ENCODE assay signal across 8 cellular contexts in the genomic region with DNA sequence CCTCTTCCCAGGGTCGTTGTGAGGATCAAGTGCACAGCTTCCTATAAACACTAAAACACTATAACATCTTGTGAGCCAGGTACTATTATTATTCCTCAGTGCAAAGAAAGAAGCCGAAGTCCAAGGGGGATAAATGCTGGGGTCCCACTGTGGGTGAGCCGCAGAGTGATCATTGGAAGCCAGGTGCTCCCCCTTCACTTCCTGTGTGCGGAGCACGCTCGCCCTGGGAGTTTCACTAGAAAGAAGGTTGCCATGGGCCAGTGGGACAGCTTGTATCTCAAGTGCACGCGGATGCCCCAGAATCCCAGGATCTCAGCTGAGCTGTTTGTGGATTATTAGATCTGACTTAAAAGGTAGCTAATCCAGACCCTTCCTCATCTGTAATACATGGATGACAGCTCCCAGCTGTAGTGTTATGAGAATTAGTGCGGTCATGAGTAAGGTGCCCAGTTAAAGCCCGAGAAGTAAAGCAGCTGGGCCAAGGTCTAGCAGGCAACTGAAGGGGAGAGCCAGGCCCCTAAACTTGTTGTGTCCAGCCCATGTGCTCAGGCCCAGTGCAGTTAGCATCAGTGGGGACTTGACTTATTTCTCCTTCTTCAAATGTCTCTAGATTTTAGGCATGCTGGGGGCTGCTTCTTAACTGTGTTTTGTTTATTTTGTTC. TPM values are rescaled to one million over a fixed set of nuclear protein-coding genes. Genes with fewer than 3 reads are reported as not detected.
DNase-seq lines count a peak whose midpoint lies in the region; ATAC-seq and TF ChIP-seq lines count a peak whose summit lies in the region.

No MANE protein-coding gene starts in this region.

- no peaks in the 10 kb centered on the region for H3K9me3 Mint-ChIP-seq in activated CD4-positive, alpha-beta memory T cell treated with anti-CD3 and anti-CD28 coated beads, Interleukin-2, amount 10 ng/mL, durations not matched to agents 7 days and 5 days
- no peaks in the 10 kb centered on the region for H3K9me3 Mint-ChIP-seq in neural crest cell

- peak; percentile 27 for DNase-seq in NCI-H146 (lab: John Stamatoyannopoulos, UW)
- DNase-seq in NCI-H146 treated with DMSO at 0.1 percent for 48 hours (lab: John Stamatoyannopoulos, UW; ENCODE audit: unreplicated experiment): no peak
- peak; percentile 18 for DNase-seq in KBM-7
- DNase-seq in activated CD4-positive, alpha-beta memory T cell treated with anti-CD3 and anti-CD28 coated beads, Interleukin-2, amount 10 ng/mL, durations not matched to agents 7 days and 5 days: peak; percentile 45
- DNase-seq in epithelial cell of prostate (ENCODE audit: low read depth, low spot score): no peak
- DNase-seq in neural crest cell (ENCODE audit: low read depth, low spot score): no peak
- DNase-seq in aorta: no peak
- no peak for DNase-seq in NCI-H1048 (lab: John Stamatoyannopoulos, UW)

- H3K36me3 ChIP-seq in aorta (ENCODE audit: control insufficient read depth in 1 of 2, insufficient read depth in 2 of 2, low read length in 1 of 2): no peaks in the 10 kb centered on the region

- H3K4me1 ChIP-seq in aorta (ENCODE audit: control insufficient read depth in 1 of 2, insufficient read depth in 2 of 2, low read length in 2 of 2): no peaks in the 10 kb centered on the region

- in situ Hi-C loops in KBM-7 (cut with MboI; ENCODE audit: low pct_unique_long_range_greater_than_20kb, low sequenced_read_pairs): no loop called here

- CTCF ChIA-PET in activated CD4-positive, alpha-beta memory T cell treated with anti-CD3 and anti-CD28 coated beads, Interleukin-2, amount 10 ng/mL, durations not matched to agents 7 days and 5 days (lab: Charles Lee): interaction anchor here (0.8 to 1.5 kb wide), 3 partner anchors 24 to 97 kb away, joined by 3 to 8 read pairs (median 4); a partner anchor contains a TSS

- no peak for TF ChIP-seq CTCF in neural crest cell (conservative IDR thresholded peaks at IDR 0.05)

- POLR2A ChIA-PET in activated CD4-positive, alpha-beta memory T cell treated with anti-CD3 and anti-CD28 coated beads, Interleukin-2, amount 10 ng/mL, durations not matched to agents 7 days and 5 days (lab: Charles Lee): interaction anchor here (0.9 to 1.6 kb wide), 4 partner anchors 23 to 40 kb away, joined by 3 to 9 read pairs (median 4); a partner anchor contains a TSS

- H3K4me1 Mint-ChIP-seq in activated CD4-positive, alpha-beta memory T cell treated with anti-CD3 and anti-CD28 coated beads, Interleukin-2, amount 10 ng/mL, durations not matched to agents 7 days and 5 days: peaks cover 27% of the 10 kb centered on the region
- H3K4me1 Mint-ChIP-seq in neural crest cell: peaks cover 18% of the 10 kb centered on the region

- no peaks in the 10 kb centered on the region for H3K27me3 ChIP-seq in aorta (ENCODE audit: control insufficient read depth in 1 of 2, insufficient read depth in 2 of 2, low read length in 1 of 2)

- no peaks in the 10 kb centered on the region for H3K9me3 ChIP-seq in aorta (ENCODE audit: control insufficient read depth, low read length)

- no peak for ATAC-seq in aorta (ENCODE audit: low FRiP score)

- peak overlapping the region; percentile 86 for H3K27ac Mint-ChIP-seq in activated CD4-positive, alpha-beta memory T cell treated with anti-CD3 and anti-CD28 coated beads, Interleukin-2, amount 10 ng/mL, durations not matched to agents 7 days and 5 days
- peak overlapping the region; percentile 60 for H3K27ac Mint-ChIP-seq in neural crest cell (ENCODE audit: unreplicated experiment)

- H3K27ac ChIP-seq in epithelial cell of prostate (peak overlapping the region; percentile 73), aorta (ENCODE audit: low read depth in 1 of 2, low read length in 2 of 2) (no peak overlapping the region)

- H3K27me3 Mint-ChIP-seq in activated CD4-positive, alpha-beta memory T cell treated with anti-CD3 and anti-CD28 coated beads, Interleukin-2, amount 10 ng/mL, durations not matched to agents 7 days and 5 days: no peaks in the 10 kb centered on the region
- H3K27me3 Mint-ChIP-seq in neural crest cell (ENCODE audit: low read depth): no peaks in the 10 kb centered on the region

- no peaks in the 10 kb centered on the region for H3K36me3 Mint-ChIP-seq in activated CD4-positive, alpha-beta memory T cell treated with anti-CD3 and anti-CD28 coated beads, Interleukin-2, amount 10 ng/mL, durations not matched to agents 7 days and 5 days (ENCODE audit: low read depth)
- peaks cover 3% of the 10 kb centered on the region for H3K36me3 Mint-ChIP-seq in neural crest cell (ENCODE audit: low read depth)

- peak overlapping the region; percentile 53 to 97 for H3K4me3 ChIP-seq in aorta (ENCODE audit: low read length in 2 of 2)

- intact Hi-C loops in aorta (cut with DNase I): no loop called here

- H3K4me3 Mint-ChIP-seq in activated CD4-positive, alpha-beta memory T cell treated with anti-CD3 and anti-CD28 coated beads, Interleukin-2, amount 10 ng/mL, durations not matched to agents 7 days and 5 days: peak overlapping the region; percentile 86
- peak overlapping the region; percentile 97 for H3K4me3 Mint-ChIP-seq in neural crest cell

- 15 to 20% methylated on average over 10 of the region's 10 CpGs for WGBS in aorta, 2 donors

RNA-seq across cellular contexts. Expression of a gene that starts 0.9 kb away (rescaled TPM):
- total RNA-seq in activated CD4-positive, alpha-beta memory T cell treated with anti-CD3 and anti-CD28 coated beads, Interleukin-2, amount 10 ng/mL, durations not matched to agents 7 days and 5 days: 10 to 100 TPM in 1 of 2 experiments, 1 to 10 TPM in 1; 9.5 to 11.0 TPM
- total RNA-seq in neural crest cell (39.1 and 39.4 TPM in 2 replicates), aorta (10 to 100 TPM; 24.0 to 35.2 TPM)
- 10 to 100 TPM; 64.6 to 66.5 TPM for polyA plus RNA-seq in aorta

RNA-seq across cellular contexts. Expression of a gene that starts 1.2 kb away (rescaled TPM):
- total RNA-seq in activated CD4-positive, alpha-beta memory T cell treated with anti-CD3 and anti-CD28 coated beads, Interleukin-2, amount 10 ng/mL, durations not matched to agents 7 days and 5 days: under 1 TPM; 0.10 to 0.45 TPM
- total RNA-seq in neural crest cell (7.3 and 7.8 TPM in 2 replicates), aorta (1 to 10 TPM in 1 of 2 donors, under 1 TPM in 1; 0.78 to 1.3 TPM)
- under 1 TPM in 1 of 2 donors, not detected in 1; 0.56 TPM for polyA plus RNA-seq in aorta

RNA-seq across cellular contexts. Expression of a gene that starts 24.4 kb away (rescaled TPM):
- total RNA-seq in activated CD4-positive, alpha-beta memory T cell treated with anti-CD3 and anti-CD28 coated beads, Interleukin-2, amount 10 ng/mL, durations not matched to agents 7 days and 5 days: 10 to 100 TPM; 60.4 to 63.0 TPM
- 105 and 107 TPM in 2 replicates for total RNA-seq in neural crest cell
- total RNA-seq in aorta: 10 to 100 TPM; 36.0 to 39.2 TPM
- polyA plus RNA-seq in aorta: 10 to 100 TPM; 28.9 to 42.4 TPM

RNA-seq across cellular contexts. Expression of a gene that starts 43.4 kb away (rescaled TPM):
- total RNA-seq in activated CD4-positive, alpha-beta memory T cell treated with anti-CD3 and anti-CD28 coated beads, Interleukin-2, amount 10 ng/mL, durations not matched to agents 7 days and 5 days: 100 to 1,000 TPM; 109 to 111 TPM
- total RNA-seq in neural crest cell (50.5 and 51.8 TPM in 2 replicates), aorta (10 to 100 TPM; 54.0 to 54.7 TPM)
- polyA plus RNA-seq in aorta: 10 to 100 TPM; 19.7 to 30.0 TPM

RNA-seq across cellular contexts. Expression of a gene that starts 48.4 kb away (rescaled TPM):
- total RNA-seq in activated CD4-positive, alpha-beta memory T cell treated with anti-CD3 and anti-CD28 coated beads, Interleukin-2, amount 10 ng/mL, durations not matched to agents 7 days and 5 days: 100 to 1,000 TPM; 111 to 114 TPM
- 73.3 and 75.6 TPM in 2 replicates for total RNA-seq in neural crest cell
- total RNA-seq in aorta: 10 to 100 TPM; 49.5 to 59.2 TPM
- 10 to 100 TPM; 10.5 to 21.6 TPM for polyA plus RNA-seq in aorta

Comparison
In these comparisons a context has a peak if more than half of its experiments do, and no peak if none do; other contexts are left out.
1. DNase-seq: peak in NCI-H146 (single experiment), KBM-7 (single experiment) and activated CD4-positive, alpha-beta memory T cell treated with anti-CD3 and anti-CD28 coated beads, Interleukin-2, amount 10 ng/mL, durations not matched to agents 7 days and 5 days (single experiment); none in NCI-H146 treated with DMSO at 0.1 percent for 48 hours (single experiment), epithelial cell of prostate (single experiment), neural crest cell (single experiment), aorta (0 of 2) and NCI-H1048 (single experiment).